17 cellular contexts compared by ENCODE assay signal in genomic region chr4:44160776-44161377, GRCh38.
DNase-seq lines count a peak whose midpoint lies in the region; ATAC-seq and TF ChIP-seq lines count a peak whose summit lies in the region.
"Had no signal": no experiment of that assay in that cellular context is flagged by ENCODE, and none has a peak within 500 bp of the region (broad histone marks: within the 10 kb centered on the region; RNA-seq: fewer than 3 reads in every experiment).

No MANE protein-coding gene starts in this region.

- H3K4me3 ChIP-seq in tibial nerve = no peak overlapping the region
- H3K4me3 ChIP-seq: BLaER1 treated with 17β-estradiol and CSF1 and Interleukin-3, amounts not matched to agents 10 nM and 100 nM; GM23338 had no signal

- no peaks in the 10 kb centered on the region for H3K27me3 ChIP-seq in tibial nerve
- H3K27me3 ChIP-seq: BLaER1 treated with 17β-estradiol and CSF1 and Interleukin-3, amounts not matched to agents 10 nM and 100 nM had no signal

- H3K36me3 ChIP-seq in tibial nerve = no peaks in the 10 kb centered on the region
- H3K36me3 ChIP-seq: BLaER1 treated with 17β-estradiol and CSF1 and Interleukin-3, amounts not matched to agents 10 nM and 100 nM had no signal

- no peaks in the 10 kb centered on the region for H3K4me1 ChIP-seq in tibial nerve
- H3K4me1 ChIP-seq: BLaER1 treated with 17β-estradiol and CSF1 and Interleukin-3, amounts not matched to agents 10 nM and 100 nM had no signal

- ATAC-seq in GM21737 (IDR thresholded peaks at IDR 0.05; ENCODE audit: unreplicated experiment) = no peak
- ATAC-seq: CD8-positive, alpha-beta T cell; GM23338; HepG2 had no signal

- DNase-seq in NCI-H510A treated with DMSO at 0.1 percent for 48 hours (lab: John Stamatoyannopoulos, UW) (peak; percentile 35), NCI-H510A (lab: John Stamatoyannopoulos, UW) (no peak), dermis blood vessel endothelial cell (peak; percentile 75), epithelial cell of prostate (ENCODE audit: low read depth, low spot score) (no peak), lung microvascular endothelial cell (ENCODE audit: low read depth in 2 of 2) (peak; percentile 66 to 77), HK-2 (ENCODE audit: unreplicated experiment) (no peak), tibial nerve (ENCODE audit: low spot score in 2 of 2) (no peak)
- DNase-seq: 8988T; Calu3; CD8-positive, alpha-beta T cell; DMS79 treated with DMSO at 0.1 percent for 48 hours; GF-D8; HCEC 1CT had no signal

- H3K9me3 ChIP-seq in tibial nerve = no peaks in the 10 kb centered on the region
- H3K9me3 ChIP-seq: BLaER1 treated with 17β-estradiol and CSF1 and Interleukin-3, amounts not matched to agents 10 nM and 100 nM had no signal

- no peak for TF ChIP-seq POLR2A in tibial nerve (IDR thresholded peaks at IDR 0.05)

- TF ChIP-seq CTCF in tibial nerve (IDR thresholded peaks at IDR 0.05) = no peak

- 56 to 69% methylated on average over 4 of the region's 4 CpGs for WGBS in tibial nerve, 2 donors

- TF ChIP-seq EP300 in tibial nerve (IDR thresholded peaks at IDR 0.05) = no peak

- H3K27ac ChIP-seq in epithelial cell of prostate = peak overlapping the region; percentile 62
- H3K27ac ChIP-seq in tibial nerve = no peak overlapping the region
- H3K27ac ChIP-seq: BLaER1 treated with 17β-estradiol and CSF1 and Interleukin-3, amounts not matched to agents 10 nM and 100 nM had no signal

Comparison
In these comparisons a context has a peak if more than half of its experiments do, and no peak if none do; other contexts are left out.
1. DNase-seq: peak in NCI-H510A treated with DMSO at 0.1 percent for 48 hours (single experiment), dermis blood vessel endothelial cell (single experiment) and lung microvascular endothelial cell (2 of 2); none in NCI-H510A (single experiment), epithelial cell of prostate (single experiment), HK-2 (single experiment) and tibial nerve (0 of 2).